In the genomic region with DNA sequence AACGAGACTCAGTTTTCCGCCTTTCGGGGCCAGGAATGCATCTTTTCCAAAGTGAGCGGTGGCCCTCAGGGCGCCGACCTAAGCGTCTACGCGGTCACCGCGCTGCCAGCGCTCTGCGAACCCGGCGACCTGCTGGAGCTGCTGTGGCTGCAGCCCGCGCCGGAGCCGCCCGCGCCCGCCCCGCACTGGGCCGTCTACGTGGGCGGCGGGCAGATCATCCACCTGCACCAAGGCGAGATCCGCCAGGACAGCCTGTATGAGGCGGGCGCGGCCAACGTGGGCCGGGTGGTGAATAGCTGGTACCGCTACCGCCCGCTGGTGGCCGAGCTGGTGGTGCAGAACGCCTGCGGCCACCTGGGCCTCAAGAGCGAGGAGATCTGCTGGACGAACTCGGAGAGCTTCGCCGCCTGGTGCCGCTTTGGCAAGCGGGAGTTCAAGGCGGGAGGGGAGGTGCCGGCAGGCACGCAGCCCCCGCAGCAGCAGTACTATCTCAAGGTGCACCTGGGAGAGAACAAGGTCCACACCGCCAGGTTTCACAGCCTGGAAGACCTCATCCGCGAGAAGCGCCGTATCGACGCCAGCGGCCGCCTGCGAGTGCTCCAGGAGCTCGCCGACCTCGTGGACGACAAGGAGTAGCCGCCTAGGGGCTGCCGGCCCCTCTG, we compare ENCODE assay signal across 8 cellular contexts. TPM values are rescaled to one million over a fixed set of nuclear protein-coding genes. Genes with fewer than 3 reads are reported as not detected.
A peak's percentile ranks its signal among the peaks of the same experiment; 100 is the strongest.
DNase-seq lines count a peak whose midpoint lies in the region; ATAC-seq and TF ChIP-seq lines count a peak whose summit lies in the region.

No MANE protein-coding gene starts in this region.

- peaks cover 43% of the 10 kb centered on the region for H3K79me2 ChIP-seq in hepatocyte

- peaks cover 8% of the 10 kb centered on the region for H4K20me1 ChIP-seq in hepatocyte (ENCODE audit: insufficient read depth, poor library complexity, severe bottlenecking)

- no peaks in the 10 kb centered on the region for H3K9me3 ChIP-seq in hepatocyte (ENCODE audit: low read depth)

- peak overlapping the region; percentile 56 for H2AFZ ChIP-seq in hepatocyte

- DNase-seq in AG09319 (ENCODE audit: extremely low read depth, low read depth) (no peak), NCI-H1930 (lab: John Stamatoyannopoulos, UW) (peak; percentile 48 to 61), astrocyte of the cerebellum (ENCODE audit: low read depth) (peak; percentile 48), hepatocyte (ENCODE audit: low spot score) (peak; percentile 91), pulmonary artery endothelial cell (ENCODE audit: low read depth, low spot score) (peak; percentile 10), NK-92 (lab: John Stamatoyannopoulos, UW; ENCODE audit: unreplicated experiment) (no peak), NOMO-1 treated with DMSO at 0.1 percent for 48 hours (lab: John Stamatoyannopoulos, UW; ENCODE audit: unreplicated experiment) (no peak)

- H3K36me3 ChIP-seq in hepatocyte (replicated peaks; ENCODE audit: insufficient read depth, low read depth): no peaks in the 10 kb centered on the region

- in situ Hi-C loops in astrocyte of the cerebellum (cut with HindIII; ENCODE audit: low sequenced_read_pairs): no loop called here

- TF ChIP-seq CTCF in AG09319 (IDR thresholded peaks at IDR 0.05; ENCODE audit: low read depth, low read length): peak; percentile 58
- TF ChIP-seq CTCF in astrocyte of the cerebellum (IDR thresholded peaks at IDR 0.05; ENCODE audit: low read depth, low read length, missing control alignments): peak; percentile 78
- TF ChIP-seq CTCF in hepatocyte (IDR thresholded peaks at IDR 0.05; ENCODE audit: poor library complexity): peak; percentile 75

- no peaks in the 10 kb centered on the region for H3K9me2 ChIP-seq in hepatocyte (replicated peaks; ENCODE audit: insufficient read depth)

- peak; percentile 56 for ATAC-seq in GM19438 (IDR thresholded peaks at IDR 0.05; ENCODE audit: low read depth, unreplicated experiment)

- peak overlapping the region; percentile 55 for H3K4me3 ChIP-seq in astrocyte of the cerebellum (ENCODE audit: low read depth, low read length)
- peak overlapping the region; percentile 79 for H3K4me3 ChIP-seq in hepatocyte

- H3K27me3 ChIP-seq in hepatocyte: peaks cover 13% of the 10 kb centered on the region

- peaks cover 8% of the 10 kb centered on the region for H3K4me1 ChIP-seq in hepatocyte (ENCODE audit: insufficient read depth)

- H3K4me2 ChIP-seq in hepatocyte: peak overlapping the region; percentile 96

- peak overlapping the region; percentile 70 for H3K27ac ChIP-seq in hepatocyte

- WGBS in hepatocyte (ENCODE audit: low lambda C conversion rate, missing lambda C conversion rate): 2% methylated on average over 52 of the region's 67 CpGs

RNA-seq across cellular contexts. Expression of a gene that starts 1.8 kb away (rescaled TPM):
- total RNA-seq in hepatocyte (35.1 and 42.1 TPM in 2 replicates), pulmonary artery endothelial cell (0.04 and 0.07 TPM in 2 replicates)
- 44.4 and 49.9 TPM in 2 replicates for polyA plus RNA-seq in hepatocyte

Comparison
In these comparisons a context has a peak if more than half of its experiments do, and no peak if none do; other contexts are left out.
1. DNase-seq: peak in NCI-H1930 (2 of 2), astrocyte of the cerebellum (single experiment), hepatocyte (single experiment) and pulmonary artery endothelial cell (single experiment); none in AG09319 (single experiment), NK-92 (single experiment) and NOMO-1 treated with DMSO at 0.1 percent for 48 hours (single experiment).
2. RNA of a gene that starts 1.8 kb away (total RNA-seq): 35.1 to 42.1 TPM in hepatocyte; 0.04 to 0.07 TPM in pulmonary artery endothelial cell; every median in the first group is over 10 times any median in the second.
3. Peak in every context shown above with its lines, with median percentiles within 50 percentile points of each other: CTCF ChIP-seq.